ENCODE assay signal across 19 cellular contexts in the genomic region with DNA sequence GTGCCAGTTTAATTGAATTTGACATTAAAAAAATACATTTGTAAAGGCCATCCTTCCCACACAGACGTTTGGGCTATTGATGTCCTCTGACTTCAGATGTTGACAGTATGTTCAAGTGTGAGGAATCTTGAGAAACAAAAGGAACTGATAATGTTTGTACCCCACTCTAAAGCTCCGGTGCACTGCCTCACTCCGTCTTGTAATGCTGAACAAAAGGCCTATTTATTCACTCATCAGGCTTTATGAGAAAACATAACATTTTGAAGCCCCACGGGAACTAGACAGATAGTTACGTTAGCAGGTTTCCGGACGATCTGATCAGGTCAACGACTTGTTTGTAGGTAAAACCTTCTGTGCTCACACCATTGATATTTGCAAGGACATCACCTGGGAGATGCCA. TPM values are rescaled to one million over a fixed set of nuclear protein-coding genes. Genes with fewer than 3 reads are reported as not detected.
DNase-seq lines count a peak whose midpoint lies in the region; ATAC-seq lines count a peak whose summit lies in the region.
"Had no signal": no experiment of that assay in that cellular context is flagged by ENCODE, and none has a peak within 500 bp of the region (broad histone marks: within the 10 kb centered on the region; RNA-seq: fewer than 3 reads in every experiment).

No MANE protein-coding gene starts in this region.

- H3K4me1 Mint-ChIP-seq in activated T-cell treated with anti-CD3 and anti-CD28 coated beads, Interleukin-2, amount 50 U/mL, for 72 hours (ENCODE audit: low read depth), result peaks cover 89% of the 10 kb centered on the region
- peaks cover 81% of the 10 kb centered on the region for H3K4me1 Mint-ChIP-seq in activated naive CD8-positive, alpha-beta T cell treated with anti-CD3 and anti-CD28 coated beads, Interleukin-2, amount 10 ng/mL, durations not matched to agents 7 days and 5 days
- H3K4me1 Mint-ChIP-seq in stimulated activated effector memory CD8-positive, alpha-beta T cell treated with anti-CD3 and anti-CD28 coated beads, Interleukin-12 subunit alpha, Interleukin-12 subunit beta, amount 100 ng/mL, for 72 hours, result peaks cover 79% of the 10 kb centered on the region

- no peak for DNase-seq in activated T-cell treated with anti-CD3 and anti-CD28 coated beads, Interleukin-2, amount 50 U/mL, for 72 hours
- no peak for DNase-seq in activated T-cell treated with anti-CD3 and anti-CD28 coated beads, Interleukin-2, amount 50 U/mL, for 1 hour
- DNase-seq in NCI-H69 (lab: John Stamatoyannopoulos, UW) (peak; percentile 11), posterior vena cava (ENCODE audit: low spot score) (no peak), occipital lobe (lab: John Stamatoyannopoulos, UW) (no peak), SIG-M5 treated with dmso at 0.1 percent for 504 hours (lab: John Stamatoyannopoulos, UW; ENCODE audit: unreplicated experiment) (no peak)
- DNase-seq in activated naive CD8-positive, alpha-beta T cell treated with anti-CD3 and anti-CD28 coated beads, Interleukin-2, amount 10 ng/mL, durations not matched to agents 7 days and 5 days, result no peak
- DNase-seq in stimulated activated effector memory CD8-positive, alpha-beta T cell treated with anti-CD3 and anti-CD28 coated beads, Interleukin-12 subunit alpha, Interleukin-12 subunit beta, amount 100 ng/mL, for 72 hours (ENCODE audit: low spot score in 2 of 2), result no peak
- DNase-seq: activated CD4-positive, alpha-beta T cell treated with anti-CD3 and anti-CD28 coated beads, Interleukin-2, amount 50 U/mL, for 1 hour; activated gamma-delta T cell; Calu3; foreskin keratinocyte; HCEC 1CT; hypothalamus; mammary epithelial cell; NCI-H1092; NCI-H526 treated with DMSO at 0.1 percent for 48 hours; PC-3; stimulated activated CD4-positive, alpha-beta T cell treated with anti-CD3 and anti-CD28 coated beads, Interleukin-4, amount 100 ng/mL, for 24 hours had no signal

- H3K9me3 Mint-ChIP-seq in activated T-cell treated with anti-CD3 and anti-CD28 coated beads, Interleukin-2, amount 50 U/mL, for 72 hours, result no peaks in the 10 kb centered on the region
- peaks cover under 1% of the 10 kb centered on the region for H3K9me3 Mint-ChIP-seq in activated naive CD8-positive, alpha-beta T cell treated with anti-CD3 and anti-CD28 coated beads, Interleukin-2, amount 10 ng/mL, durations not matched to agents 7 days and 5 days
- H3K9me3 Mint-ChIP-seq in stimulated activated effector memory CD8-positive, alpha-beta T cell treated with anti-CD3 and anti-CD28 coated beads, Interleukin-12 subunit alpha, Interleukin-12 subunit beta, amount 100 ng/mL, for 72 hours, result no peaks in the 10 kb centered on the region

- peak overlapping the region; percentile 91 to 93 for H3K4me3 Mint-ChIP-seq in activated T-cell treated with anti-CD3 and anti-CD28 coated beads, Interleukin-2, amount 50 U/mL, for 72 hours
- H3K4me3 Mint-ChIP-seq in activated naive CD8-positive, alpha-beta T cell treated with anti-CD3 and anti-CD28 coated beads, Interleukin-2, amount 10 ng/mL, durations not matched to agents 7 days and 5 days, result peak overlapping the region; percentile 81
- peak overlapping the region; percentile 94 for H3K4me3 Mint-ChIP-seq in stimulated activated effector memory CD8-positive, alpha-beta T cell treated with anti-CD3 and anti-CD28 coated beads, Interleukin-12 subunit alpha, Interleukin-12 subunit beta, amount 100 ng/mL, for 72 hours

- no peaks in the 10 kb centered on the region for H3K27me3 Mint-ChIP-seq in activated T-cell treated with anti-CD3 and anti-CD28 coated beads, Interleukin-2, amount 50 U/mL, for 72 hours (ENCODE audit: low read depth)
- no peaks in the 10 kb centered on the region for H3K27me3 Mint-ChIP-seq in activated naive CD8-positive, alpha-beta T cell treated with anti-CD3 and anti-CD28 coated beads, Interleukin-2, amount 10 ng/mL, durations not matched to agents 7 days and 5 days

- no peak for ATAC-seq in activated T-cell treated with anti-CD3 and anti-CD28 coated beads, Interleukin-2, amount 50 U/mL, for 72 hours (replicated peaks in 1 of 2)
- ATAC-seq in activated naive CD8-positive, alpha-beta T cell treated with anti-CD3 and anti-CD28 coated beads, Interleukin-2, amount 10 ng/mL, durations not matched to agents 7 days and 5 days (ENCODE audit: low read depth), result no peak
- no peak for ATAC-seq in stimulated activated effector memory CD8-positive, alpha-beta T cell treated with anti-CD3 and anti-CD28 coated beads, Interleukin-12 subunit alpha, Interleukin-12 subunit beta, amount 100 ng/mL, for 72 hours
- ATAC-seq: foreskin keratinocyte, PC-3 had no signal

- POLR2A ChIA-PET in activated naive CD8-positive, alpha-beta T cell treated with anti-CD3 and anti-CD28 coated beads, Interleukin-2, amount 10 ng/mL, durations not matched to agents 7 days and 5 days (lab: Charles Lee), result interaction anchor here (0.7 to 18.8 kb wide), 7 partner anchors 4 to 103 kb away, joined by 3 to 470 read pairs (median 5); partner anchors contain the start of gene CYTIP

- H3K36me3 Mint-ChIP-seq in activated T-cell treated with anti-CD3 and anti-CD28 coated beads, Interleukin-2, amount 50 U/mL, for 72 hours (ENCODE audit: insufficient read depth in 2 of 2), result peaks cover 64 to 97% of the 10 kb centered on the region in 2 donors
- H3K36me3 Mint-ChIP-seq in activated naive CD8-positive, alpha-beta T cell treated with anti-CD3 and anti-CD28 coated beads, Interleukin-2, amount 10 ng/mL, durations not matched to agents 7 days and 5 days, result peaks cover 94% of the 10 kb centered on the region
- peaks cover 100% of the 10 kb centered on the region for H3K36me3 Mint-ChIP-seq in stimulated activated effector memory CD8-positive, alpha-beta T cell treated with anti-CD3 and anti-CD28 coated beads, Interleukin-12 subunit alpha, Interleukin-12 subunit beta, amount 100 ng/mL, for 72 hours

- peak overlapping the region; percentile 98 for H3K27ac Mint-ChIP-seq in activated T-cell treated with anti-CD3 and anti-CD28 coated beads, Interleukin-2, amount 50 U/mL, for 72 hours
- peak overlapping the region; percentile 75 for H3K27ac Mint-ChIP-seq in activated naive CD8-positive, alpha-beta T cell treated with anti-CD3 and anti-CD28 coated beads, Interleukin-2, amount 10 ng/mL, durations not matched to agents 7 days and 5 days
- H3K27ac Mint-ChIP-seq in stimulated activated effector memory CD8-positive, alpha-beta T cell treated with anti-CD3 and anti-CD28 coated beads, Interleukin-12 subunit alpha, Interleukin-12 subunit beta, amount 100 ng/mL, for 72 hours, result peak overlapping the region; percentile 99

- intact Hi-C loops in posterior vena cava (cut with DNase I), result no loop called here

RNA-seq across cellular contexts. Expression of gene CYTIP, which starts 13.6 kb away (rescaled TPM):
- total RNA-seq in activated T-cell treated with anti-CD3 and anti-CD28 coated beads, Interleukin-2, amount 50 U/mL, for 72 hours, result 100 to 1,000 TPM; 444 to 460 TPM
- 100 to 1,000 TPM; 233 to 238 TPM for total RNA-seq in activated naive CD8-positive, alpha-beta T cell treated with anti-CD3 and anti-CD28 coated beads, Interleukin-2, amount 10 ng/mL, durations not matched to agents 7 days and 5 days
- total RNA-seq in posterior vena cava, result 1 to 10 TPM; 6.3 to 6.8 TPM
- total RNA-seq in occipital lobe, result 5.1 TPM
- total RNA-seq: Calu3, foreskin keratinocyte, mammary epithelial cell had no signal

Comparison
In these comparisons a context has a peak if more than half of its experiments do, and no peak if none do; other contexts are left out.
1. RNA of gene CYTIP, which starts 13.6 kb away (total RNA-seq): 444 to 460 TPM in activated T-cell treated with anti-CD3 and anti-CD28 coated beads, Interleukin-2, amount 50 U/mL, for 72 hours and 233 to 238 TPM in activated naive CD8-positive, alpha-beta T cell treated with anti-CD3 and anti-CD28 coated beads, Interleukin-2, amount 10 ng/mL, durations not matched to agents 7 days and 5 days; 6.3 to 6.8 TPM in posterior vena cava and 5.1 TPM in occipital lobe (single experiment); every median in the first group is over 10 times any median in the second.
2. Peak in every context shown above with its lines, with median percentiles within 50 percentile points of each other: H3K27ac Mint-ChIP-seq and H3K4me3 Mint-ChIP-seq.